In the genomic region with DNA sequence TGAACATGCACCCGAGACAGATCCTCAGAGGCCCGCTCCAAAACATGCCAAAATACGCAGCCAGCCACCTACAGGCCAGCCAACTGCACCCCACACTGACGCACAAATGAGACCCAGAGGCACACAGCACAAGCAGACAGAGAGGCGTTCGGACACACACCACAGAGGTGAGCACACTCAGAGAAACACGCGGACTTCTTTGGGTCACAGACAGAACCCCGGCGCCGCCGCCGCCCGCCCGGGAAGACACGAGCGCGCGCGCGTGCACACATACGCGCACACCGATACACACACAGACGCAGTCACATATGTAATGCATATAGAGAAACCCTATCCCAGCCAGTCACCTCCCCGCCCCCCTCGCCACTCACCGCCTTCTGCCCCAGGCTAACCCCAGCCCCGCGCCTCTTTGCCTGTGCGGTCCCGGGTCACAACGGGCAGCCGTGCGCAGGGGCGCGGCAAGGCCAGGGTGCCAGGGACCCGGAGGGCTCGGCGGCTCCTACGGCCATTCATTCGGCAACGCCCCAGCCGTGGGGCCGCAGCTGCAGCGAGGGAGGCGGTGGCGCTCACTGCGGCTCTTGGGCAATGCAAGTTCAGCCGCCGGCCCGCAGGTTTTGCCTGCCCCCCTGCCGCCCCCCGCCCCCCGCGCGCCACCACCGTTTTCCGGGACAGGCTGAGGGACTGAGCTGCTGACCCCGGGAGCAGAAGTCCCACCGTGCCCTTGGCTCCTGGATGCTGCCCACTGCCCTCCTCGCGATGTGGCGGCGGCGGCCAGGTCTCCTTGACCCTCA, we compare ENCODE assay signal across 8 cellular contexts. TPM values are rescaled to one million over a fixed set of nuclear protein-coding genes. Genes with fewer than 3 reads are reported as not detected.
DNase-seq lines count a peak whose midpoint lies in the region; ATAC-seq and TF ChIP-seq lines count a peak whose summit lies in the region.

No MANE protein-coding gene starts in this region.

- peaks cover 33% of the 10 kb centered on the region for H4K20me1 ChIP-seq in OCI-LY3 (ENCODE audit: insufficient read depth, low read length)

- H3K4me2 ChIP-seq in OCI-LY3 (ENCODE audit: low read length): peak overlapping the region; percentile 97

- peak overlapping the region; percentile 95 for H3K4me3 Mint-ChIP-seq in activated T-helper 17 cell treated with anti-CD3 and anti-CD28 coated beads, Interleukin-2, amount 50 U/mL, for 72 hours

- TF ChIP-seq CTCF in OCI-LY3 (IDR thresholded peaks at IDR 0.05; ENCODE audit: low read depth, low read length) (no peak), fibroblast of the aortic adventitia (IDR thresholded peaks at IDR 0.05; ENCODE audit: insufficient read depth, low read length) (peak; percentile 18), neutrophil (IDR thresholded peaks at IDR 0.05) (no peak)

- H3K27ac ChIP-seq in OCI-LY3 (ENCODE audit: low read length): peak overlapping the region; percentile 84
- H3K27ac ChIP-seq in neutrophil: peak overlapping the region; percentile 90

- H3K4me3 ChIP-seq in HAP-1 (peak overlapping the region; percentile 97), OCI-LY3 (ENCODE audit: low read length) (peak overlapping the region; percentile 99), fibroblast of the aortic adventitia (ENCODE audit: low read depth, low read length) (peak overlapping the region; percentile 72), neutrophil (ENCODE audit: low read depth in 1 of 2, low read length in 1 of 2) (peak overlapping the region; percentile 68 to 73)

- no peak overlapping the region for H2AFZ ChIP-seq in OCI-LY3 (ENCODE audit: low read depth, low read length)

- H3K79me2 ChIP-seq in OCI-LY3 (ENCODE audit: low read length): peaks cover 55% of the 10 kb centered on the region

- H3K27me3 Mint-ChIP-seq in activated T-helper 17 cell treated with anti-CD3 and anti-CD28 coated beads, Interleukin-2, amount 50 U/mL, for 72 hours: no peaks in the 10 kb centered on the region

- DNase-seq in DMS53 treated with DMSO at 0.1 percent for 48 hours (lab: John Stamatoyannopoulos, UW; ENCODE audit: unreplicated experiment): peak; percentile 3
- peak; percentile 63 to 84 for DNase-seq in HAP-1 (ENCODE audit: low spot score in 2 of 2)
- peak; percentile 53 for DNase-seq in fibroblast of the aortic adventitia (ENCODE audit: low read depth)

- no peaks in the 10 kb centered on the region for H3K27me3 ChIP-seq in HAP-1 (ENCODE audit: low read depth)
- peaks cover 2% of the 10 kb centered on the region; the same call in 1 of the 2 replicates for H3K27me3 ChIP-seq in OCI-LY3 (ENCODE audit: low read depth, low read length)
- no peaks in the 10 kb centered on the region for H3K27me3 ChIP-seq in neutrophil

- H3K4me1 Mint-ChIP-seq in activated T-helper 17 cell treated with anti-CD3 and anti-CD28 coated beads, Interleukin-2, amount 50 U/mL, for 72 hours: no peaks in the 10 kb centered on the region

- peak overlapping the region; percentile 87 for H3K9ac ChIP-seq in OCI-LY3 (ENCODE audit: low read length)

- no peaks in the 10 kb centered on the region for H3K36me3 ChIP-seq in HAP-1 (replicated peaks)
- peaks cover 25% of the 10 kb centered on the region for H3K36me3 ChIP-seq in OCI-LY3 (replicated peaks; ENCODE audit: low read depth, low read length)
- no peaks in the 10 kb centered on the region for H3K36me3 ChIP-seq in neutrophil

- H3K4me1 ChIP-seq in HAP-1: peaks cover 25% of the 10 kb centered on the region
- H3K4me1 ChIP-seq in OCI-LY3 (ENCODE audit: low read length): peaks cover 68% of the 10 kb centered on the region
- peaks cover 26 to 30% of the 10 kb centered on the region in 2 experiments for H3K4me1 ChIP-seq in neutrophil (ENCODE audit: control insufficient read depth in 1 of 2, insufficient read depth in 1 of 2, low read depth in 1 of 2, low read length in 1 of 2)

- peaks cover 51% of the 10 kb centered on the region for H3K36me3 Mint-ChIP-seq in activated T-helper 17 cell treated with anti-CD3 and anti-CD28 coated beads, Interleukin-2, amount 50 U/mL, for 72 hours (ENCODE audit: low read depth)

- peak overlapping the region; percentile 97 for H3K27ac Mint-ChIP-seq in activated T-helper 17 cell treated with anti-CD3 and anti-CD28 coated beads, Interleukin-2, amount 50 U/mL, for 72 hours

- no peaks in the 10 kb centered on the region for H3K9me3 Mint-ChIP-seq in activated T-helper 17 cell treated with anti-CD3 and anti-CD28 coated beads, Interleukin-2, amount 50 U/mL, for 72 hours

- ATAC-seq in activated T-helper 17 cell treated with anti-CD3 and anti-CD28 coated beads, Interleukin-2, amount 50 U/mL, for 72 hours (replicated peaks): peak; percentile 56
- ATAC-seq in GM21390 (IDR thresholded peaks at IDR 0.05; ENCODE audit: unreplicated experiment) (no peak), HG02623 (IDR thresholded peaks at IDR 0.05; ENCODE audit: unreplicated experiment) (no peak)

- H3K9me3 ChIP-seq in HAP-1 (no peaks in the 10 kb centered on the region), OCI-LY3 (ENCODE audit: insufficient read depth, low read length) (no peaks in the 10 kb centered on the region), neutrophil (no peaks in the 10 kb centered on the region)

- in situ Hi-C loops in HAP-1 (cut with MboI; ENCODE audit: low sequenced_read_pairs): no loop called here

RNA-seq across cellular contexts. Expression of a gene that starts 0.5 kb away (rescaled TPM):
- total RNA-seq in activated T-helper 17 cell treated with anti-CD3 and anti-CD28 coated beads, Interleukin-2, amount 50 U/mL, for 72 hours: 100 to 1,000 TPM; 171 to 204 TPM
- 7.0 and 7.4 TPM in 2 replicates for total RNA-seq in fibroblast of the aortic adventitia (ENCODE audit: low replicate concordance)

Comparison
In these comparisons a context has a peak if more than half of its experiments do, and no peak if none do; other contexts are left out.
1. DNase-seq: peak in every context shown above with its lines; median percentile 74 in HAP-1; 53 in fibroblast of the aortic adventitia; 3 in DMS53 treated with DMSO at 0.1 percent for 48 hours.
2. RNA of a gene that starts 0.5 kb away (total RNA-seq): 171 to 204 TPM in activated T-helper 17 cell treated with anti-CD3 and anti-CD28 coated beads, Interleukin-2, amount 50 U/mL, for 72 hours; 7.0 to 7.4 TPM in fibroblast of the aortic adventitia; every median in the first group is over 10 times any median in the second.
3. Peak in every context shown above with its lines, with median percentiles within 50 percentile points of each other: H3K4me3 ChIP-seq.